In genomic region chr13:108115739-108116138, GRCh38 we compare ENCODE assay signal across 23 cellular contexts.
DNase-seq lines count a peak whose midpoint lies in the region; ATAC-seq, FAIRE-seq and TF ChIP-seq lines count a peak whose summit lies in the region.
"Had no signal": no experiment of that assay in that cellular context is flagged by ENCODE, and none has a peak within 500 bp of the region (broad histone marks: within the 10 kb centered on the region; RNA-seq: fewer than 3 reads in every experiment).

No MANE protein-coding gene starts in this region.

- H3K36me3 ChIP-seq in bronchial epithelial cell (ENCODE audit: control insufficient read depth, insufficient read depth, low read length): no peaks in the 10 kb centered on the region
- H3K36me3 ChIP-seq: BLaER1 had no signal

- FAIRE-seq in bronchial epithelial cell (lab: Jason Lieb, UNC): no peak
- FAIRE-seq in urothelium cell line (lab: Jason Lieb, UNC): no peak
- FAIRE-seq: GM12891, GM18507, HTR-8/SVneo, K562 had no signal

- DNase-seq in NCI-H82 (lab: John Stamatoyannopoulos, UW): peak; percentile 60
- DNase-seq in bronchial epithelial cell (ENCODE audit: low read depth): peak; percentile 31
- DNase-seq in urothelium cell line (ENCODE audit: low spot score): no peak
- no peak for DNase-seq in dedifferentiated amniotic fluid mesenchymal stem cell (ENCODE audit: extremely low spot score)
- no peak for DNase-seq in GF-D8 (lab: John Stamatoyannopoulos, UW)
- DNase-seq: 8988T; CD8-positive, alpha-beta T cell; DMS 273 treated with DMSO at 0.1 percent for 48 hours; DMS53; DND-41; EL; GOT3; H7; HFFc6; IMR-90 had no signal

- TF ChIP-seq CTCF in bronchial epithelial cell (IDR thresholded peaks at IDR 0.05; ENCODE audit: insufficient read depth, low read length, severe bottlenecking): no peak

- no peak overlapping the region for H3K4me3 ChIP-seq in bronchial epithelial cell (ENCODE audit: low read depth, low read length)
- H3K4me3 ChIP-seq: BLaER1, K562 had no signal

- ATAC-seq in HG02610 (IDR thresholded peaks at IDR 0.05; ENCODE audit: unreplicated experiment): peak; percentile 64
- peak; percentile 48 for ATAC-seq in HG02981 (IDR thresholded peaks at IDR 0.05; ENCODE audit: unreplicated experiment)
- ATAC-seq: CD8-positive, alpha-beta T cell; HCT116; K562 had no signal

- H3K27me3 ChIP-seq in bronchial epithelial cell (ENCODE audit: control insufficient read depth, insufficient read depth, low read length): no peaks in the 10 kb centered on the region
- H3K27me3 ChIP-seq: BLaER1 had no signal

Comparison
In these comparisons a context has a peak if more than half of its experiments do, and no peak if none do; other contexts are left out.
1. DNase-seq: peak in NCI-H82 (single experiment) and bronchial epithelial cell (single experiment); none in urothelium cell line (single experiment), dedifferentiated amniotic fluid mesenchymal stem cell (single experiment) and GF-D8 (single experiment).